13 cellular contexts compared by ENCODE assay signal in genomic region chr3:66362541-66362941, GRCh38.
A peak's percentile ranks its signal among the peaks of the same experiment; 100 is the strongest.
DNase-seq lines count a peak whose midpoint lies in the region; ATAC-seq, FAIRE-seq and TF ChIP-seq lines count a peak whose summit lies in the region.
"Had no signal": no experiment of that assay in that cellular context is flagged by ENCODE, and none has a peak within 500 bp of the region (broad histone marks: within the 10 kb centered on the region; RNA-seq: fewer than 3 reads in every experiment).

No MANE protein-coding gene starts in this region.

- intact Hi-C loops in mucosa of descending colon (cut with DNase I, micrococcal nuclease): no loop called here
- intact Hi-C loops in stomach (cut with DNase I; ENCODE audit: low total_unique reads): no loop called here

- TF ChIP-seq EP300 in stomach (IDR thresholded peaks at IDR 0.05): no peak

- H2BK15ac ChIP-seq in mesendoderm (replicated peaks; ENCODE audit: low read depth): no peak overlapping the region

- ATAC-seq in mucosa of descending colon: no peak
- no peak for ATAC-seq in HG02981 (IDR thresholded peaks at IDR 0.05; ENCODE audit: unreplicated experiment)
- ATAC-seq: esophagus mucosa had no signal

- DNase-seq in ACHN: peak; percentile 22
- peak; percentile 62 for DNase-seq in M059J (ENCODE audit: low read depth)
- peak; percentile 74 for DNase-seq in mesendoderm
- DNase-seq in mucosa of descending colon: no peak
- DNase-seq in stomach: no peak
- no peak for DNase-seq in activated CD4-positive, CD25-positive, alpha-beta regulatory T cell treated with anti-CD3 and anti-CD28 coated beads, Interleukin-2, amount 50 U/mL, for 72 hours
- DNase-seq: activated naive CD4-positive, alpha-beta T cell; naive B cell; NCI-H510A had no signal

- no peaks in the 10 kb centered on the region for H3K79me1 ChIP-seq in mesendoderm (ENCODE audit: low read length)

- in situ Hi-C loops in ACHN (cut with HindIII; ENCODE audit: low pct_ligation_motif_present, low pct_unique_long_range_greater_than_20kb, low sequenced_read_pairs): no loop called here

- H3K4me2 ChIP-seq in mesendoderm (ENCODE audit: low read length): no peak overlapping the region

- H3K4me3 ChIP-seq in mesendoderm (ENCODE audit: low read length) (no peak overlapping the region), mucosa of descending colon (no peak overlapping the region), stomach (no peak overlapping the region)
- H3K4me3 ChIP-seq: tibial nerve had no signal

- peaks cover 3% of the 10 kb centered on the region for H3K4me1 ChIP-seq in mesendoderm (ENCODE audit: control insufficient read depth, low read depth, low read length)
- H3K4me1 ChIP-seq in mucosa of descending colon (ENCODE audit: low read depth): no peaks in the 10 kb centered on the region
- no peaks in the 10 kb centered on the region for H3K4me1 ChIP-seq in stomach
- H3K4me1 ChIP-seq: tibial nerve had no signal

- H3K9me3 ChIP-seq in mucosa of descending colon (no peaks in the 10 kb centered on the region), stomach (no peaks in the 10 kb centered on the region)
- H3K9me3 ChIP-seq: tibial nerve had no signal

- H2BK5ac ChIP-seq in mesendoderm (ENCODE audit: low read length): no peak overlapping the region

- H4K5ac ChIP-seq in mesendoderm (ENCODE audit: low read length): no peak overlapping the region

- H3K18ac ChIP-seq in mesendoderm (ENCODE audit: low read length): no peak overlapping the region

- TF ChIP-seq CTCF in mucosa of descending colon (IDR thresholded peaks at IDR 0.05) (no peak), stomach (IDR thresholded peaks at IDR 0.05) (no peak)

- H2AK5ac ChIP-seq in mesendoderm (ENCODE audit: low read length): no peak overlapping the region

- FAIRE-seq in endometrium (lab: Jason Lieb, UNC): peak; percentile 53

- no peak for TF ChIP-seq POLR2A in stomach (IDR thresholded peaks at IDR 0.05)

- no peak overlapping the region for H2BK120ac ChIP-seq in mesendoderm (ENCODE audit: low read depth, low read length)

- no peak overlapping the region for H3K4ac ChIP-seq in mesendoderm (ENCODE audit: low read depth, low read length)

- WGBS in mesendoderm (ENCODE audit: extremely low coverage, insufficient coverage, low lambda C conversion rate): no CpG with 5 or more reads among the region's 3 CpGs
- 70 to 87% (median 81%) methylated on average over 3 of the region's 3 CpGs for WGBS in stomach, 5 donors

- no peaks in the 10 kb centered on the region for H3K79me2 ChIP-seq in mesendoderm (ENCODE audit: control insufficient read depth, insufficient read depth, low read length)

- H3K56ac ChIP-seq in mesendoderm (ENCODE audit: low read length): no peak overlapping the region

- no peak overlapping the region for H4K8ac ChIP-seq in mesendoderm (ENCODE audit: low read depth, low read length)

- H3K27me3 ChIP-seq in mesendoderm (ENCODE audit: insufficient read depth, low read length, poor library complexity) (no peaks in the 10 kb centered on the region), stomach (no peaks in the 10 kb centered on the region)
- H3K27me3 ChIP-seq: tibial nerve had no signal

- H3K27ac ChIP-seq in mesendoderm (ENCODE audit: low read depth, low read length): no peak overlapping the region
- H3K27ac ChIP-seq in stomach: no peak overlapping the region
- H3K27ac ChIP-seq: tibial nerve had no signal

- no peak overlapping the region for H3K23ac ChIP-seq in mesendoderm (ENCODE audit: low read length)

- H3K9ac ChIP-seq in mesendoderm (ENCODE audit: low read length): no peak overlapping the region

- H3K36me3 ChIP-seq in mesendoderm (ENCODE audit: control insufficient read depth, insufficient read depth, low read length) (no peaks in the 10 kb centered on the region), mucosa of descending colon (ENCODE audit: low read depth) (no peaks in the 10 kb centered on the region), stomach (no peaks in the 10 kb centered on the region)
- H3K36me3 ChIP-seq: tibial nerve had no signal

Comparison
In these comparisons a context has a peak if more than half of its experiments do, and no peak if none do; other contexts are left out.
1. DNase-seq: peak in ACHN (single experiment), M059J (single experiment) and mesendoderm (single experiment); none in mucosa of descending colon (0 of 3), stomach (single experiment) and activated CD4-positive, CD25-positive, alpha-beta regulatory T cell treated with anti-CD3 and anti-CD28 coated beads, Interleukin-2, amount 50 U/mL, for 72 hours (single experiment).